In genomic region chr11:72120930-72121329, GRCh38 we compare ENCODE assay signal across 2 cellular contexts.
TF ChIP-seq lines count a peak whose summit lies in the region.

No MANE protein-coding gene starts in this region.

TF ChIP-seq in HEK293, 187 proteins besides CTCF, POLR2A, EP300 and RAD21:
- TF ChIP-seq ZNF623 (tag by site-specific recombination; IDR thresholded peaks at IDR 0.05) (peak; percentile 64), ZNF654 (tag by site-specific recombination; IDR thresholded peaks at IDR 0.05; ENCODE audit: low read depth) (no peak)

TF ChIP-seq in K562, 482 proteins besides CTCF, POLR2A, EP300 and RAD21:
- no peak for TF ChIP-seq LEF1 (IDR thresholded peaks at IDR 0.05)
- TF ChIP-seq HDGF (IDR thresholded peaks at IDR 0.05), result no peak
- no peak for TF ChIP-seq FOXP1 (CRISPR knock-in tag; IDR thresholded peaks at IDR 0.05)
- TF ChIP-seq RBM25 (IDR thresholded peaks at IDR 0.05; ENCODE audit: low read depth, low read length, severe bottlenecking), result peak; percentile 59
